In the genomic region with DNA sequence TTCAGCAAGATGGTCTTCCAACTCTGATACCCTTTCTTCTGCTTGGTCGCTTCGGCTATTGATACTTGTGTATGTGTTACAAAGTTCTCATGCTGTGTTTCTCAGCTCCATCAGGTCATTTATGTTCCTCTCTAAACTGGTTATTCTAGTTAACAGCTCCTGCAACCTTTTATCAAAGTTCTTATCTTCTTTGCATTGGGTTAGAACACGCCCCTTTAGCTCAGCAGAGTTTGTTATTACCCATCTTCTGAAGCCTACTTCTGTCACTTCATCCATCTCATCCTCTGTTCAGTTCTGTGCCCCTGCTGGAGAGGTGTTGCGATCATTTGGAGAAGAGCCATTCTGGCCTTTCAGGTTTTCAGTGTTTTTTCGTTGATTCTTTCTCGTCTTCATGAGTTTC, we compare ENCODE assay signal across 18 cellular contexts. TPM values are rescaled to one million over a fixed set of nuclear protein-coding genes. Genes with fewer than 3 reads are reported as not detected.
DNase-seq lines count a peak whose midpoint lies in the region; TF ChIP-seq lines count a peak whose summit lies in the region.
"Had no signal": no experiment of that assay in that cellular context is flagged by ENCODE, and none has a peak within 500 bp of the region (broad histone marks: within the 10 kb centered on the region; RNA-seq: fewer than 3 reads in every experiment).

No MANE protein-coding gene starts in this region.

- H3K4me1 Mint-ChIP-seq in Caco-2 (ENCODE audit: low read depth, unreplicated experiment) (peaks cover 21% of the 10 kb centered on the region), glutamatergic neuron (ENCODE audit: low read depth, unreplicated experiment) (peaks cover 48% of the 10 kb centered on the region), nephron (peaks cover 45% of the 10 kb centered on the region), type B pancreatic cell (ENCODE audit: unreplicated experiment) (peaks cover 29% of the 10 kb centered on the region), progenitor cell of endocrine pancreas (ENCODE audit: low read depth) (peaks cover 21% of the 10 kb centered on the region)

- TF ChIP-seq CTCF in Caco-2 (IDR thresholded peaks at IDR 0.05; ENCODE audit: insufficient read depth in 1 of 2, low read depth in 1 of 2, low read length in 1 of 2, severe bottlenecking in 1 of 2, unreplicated experiment in 1 of 2) (no peak), glutamatergic neuron (IDR thresholded peaks at IDR 0.05; ENCODE audit: partially characterized antibody, unreplicated experiment) (no peak), nephron (IDR thresholded peaks at IDR 0.05; ENCODE audit: unreplicated experiment in 3 of 3) (no peak), type B pancreatic cell (conservative IDR thresholded peaks at IDR 0.05) (no peak), progenitor cell of endocrine pancreas (IDR thresholded peaks at IDR 0.05; ENCODE audit: unreplicated experiment) (no peak)

- H3K36me3 Mint-ChIP-seq in Caco-2 (ENCODE audit: insufficient read depth, unreplicated experiment) (no peaks in the 10 kb centered on the region), glutamatergic neuron (ENCODE audit: unreplicated experiment) (peaks cover 7% of the 10 kb centered on the region), nephron (ENCODE audit: low read depth) (no peaks in the 10 kb centered on the region), type B pancreatic cell (no peaks in the 10 kb centered on the region), progenitor cell of endocrine pancreas (ENCODE audit: insufficient read depth) (no peaks in the 10 kb centered on the region)
- H3K36me3 Mint-ChIP-seq: CD14-positive monocyte; CD8-positive, alpha-beta T cell had no signal

- no peaks in the 10 kb centered on the region; the same call in 1 of the 2 replicates for H3K9me3 ChIP-seq in Caco-2
- H3K9me3 ChIP-seq: BLaER1 had no signal

- no TSS peak for BruUV-seq in Caco-2 (replicated peaks; lab: Mats Ljungman, UMichigan)

- peak in 1 of 2 experiments; percentile 53 for DNase-seq in Caco-2
- DNase-seq in glutamatergic neuron = no peak
- DNase-seq in type B pancreatic cell (ENCODE audit: extremely low spot score, unreplicated experiment) = no peak
- DNase-seq in NCI-H187 treated with DMSO at 0.1 percent for 48 hours (lab: John Stamatoyannopoulos, UW) = no peak
- no peak for DNase-seq in progenitor cell of endocrine pancreas (ENCODE audit: low spot score, unreplicated experiment)
- no peak for DNase-seq in activated CD4-positive, alpha-beta T cell treated with anti-CD3 and anti-CD28 coated beads for 4 hours
- DNase-seq: 8988T; CD8-positive, alpha-beta T cell; DMS79 treated with DMSO at 0.1 percent for 48 hours; GF-D8; GOT3; H7; HFFc6; IMR-90 had no signal

- CTCF ChIA-PET in Caco-2 (lab: Charles Lee) = no interaction called here

- H3K27me3 ChIP-seq in Caco-2 (replicated peaks; ENCODE audit: control insufficient read depth, insufficient read depth, low read length) = no peaks in the 10 kb centered on the region
- H3K27me3 ChIP-seq: BLaER1 had no signal

- H3K4me3 Mint-ChIP-seq in Caco-2 (ENCODE audit: unreplicated experiment) (peak overlapping the region; percentile 2), glutamatergic neuron (ENCODE audit: unreplicated experiment) (no peak overlapping the region), nephron (no peak overlapping the region), type B pancreatic cell (peak overlapping the region; percentile 50), progenitor cell of endocrine pancreas (ENCODE audit: low read depth) (no peak overlapping the region)
- H3K4me3 Mint-ChIP-seq: CD14-positive monocyte; CD8-positive, alpha-beta T cell; HFFc6 had no signal

- POLR2A ChIA-PET in Caco-2 (lab: Charles Lee) = no interaction called here

- intact Hi-C loops in Caco-2 (cut with micrococcal nuclease; ENCODE audit: unreplicated experiment) = loop anchor here (1.0 kb wide), 1 partner anchor 13 kb away; no protein-coding TSS in a partner anchor

- H3K27ac Mint-ChIP-seq in Caco-2 (ENCODE audit: unreplicated experiment) = no peak overlapping the region
- peak overlapping the region; percentile 97 for H3K27ac Mint-ChIP-seq in glutamatergic neuron (ENCODE audit: unreplicated experiment)
- peak overlapping the region in 2 of 3 experiments; percentile 95 to 96 for H3K27ac Mint-ChIP-seq in nephron
- peak overlapping the region; percentile 32 for H3K27ac Mint-ChIP-seq in type B pancreatic cell
- H3K27ac Mint-ChIP-seq in progenitor cell of endocrine pancreas = no peak overlapping the region
- H3K27ac Mint-ChIP-seq: CD8-positive, alpha-beta T cell; HFFc6 had no signal

- no peak overlapping the region for H3K4me3 ChIP-seq in Caco-2 (ENCODE audit: low read depth, low read length)
- H3K4me3 ChIP-seq: BLaER1 had no signal

- no peaks in the 10 kb centered on the region for H3K36me3 ChIP-seq in Caco-2 (ENCODE audit: control insufficient read depth, insufficient read depth, low read length)
- H3K36me3 ChIP-seq: BLaER1 had no signal

- H3K9me3 Mint-ChIP-seq in Caco-2 (ENCODE audit: unreplicated experiment) (no peaks in the 10 kb centered on the region), glutamatergic neuron (ENCODE audit: unreplicated experiment) (peaks cover 5% of the 10 kb centered on the region), nephron (peaks cover 7% of the 10 kb centered on the region), type B pancreatic cell (peaks cover 4% of the 10 kb centered on the region), progenitor cell of endocrine pancreas (ENCODE audit: low read depth) (peaks cover 5% of the 10 kb centered on the region)
- H3K9me3 Mint-ChIP-seq: CD8-positive, alpha-beta T cell; HFFc6 had no signal

- peaks cover 43% of the 10 kb centered on the region for H3K4me1 ChIP-seq in Caco-2
- H3K4me1 ChIP-seq: BLaER1 had no signal

- no peaks in the 10 kb centered on the region for H3K27me3 Mint-ChIP-seq in Caco-2 (ENCODE audit: insufficient read depth, unreplicated experiment)
- peaks cover 7% of the 10 kb centered on the region for H3K27me3 Mint-ChIP-seq in glutamatergic neuron (ENCODE audit: unreplicated experiment)
- H3K27me3 Mint-ChIP-seq in nephron (ENCODE audit: low read depth) = no peaks in the 10 kb centered on the region
- H3K27me3 Mint-ChIP-seq in type B pancreatic cell = no peaks in the 10 kb centered on the region
- H3K27me3 Mint-ChIP-seq in progenitor cell of endocrine pancreas = peaks cover 3% of the 10 kb centered on the region

RNA-seq across cellular contexts. Expression of gene ACOD1, which starts 18.7 kb away (rescaled TPM):
- total RNA-seq in Caco-2 (2022) = not detected in 2 replicates
- total RNA-seq in glutamatergic neuron (ENCODE audit: unreplicated experiment) = not detected
- total RNA-seq in type B pancreatic cell (ENCODE audit: low replicate concordance) = not detected in 2 replicates
- not detected in 2 replicates for total RNA-seq in progenitor cell of endocrine pancreas
- total RNA-seq: A673; CD8-positive, alpha-beta T cell; H7; HFFc6; IMR-90 had no signal

RNA-seq across cellular contexts. Expression of gene CLN5, which starts 24.9 kb away (rescaled TPM):
- 15.4 and 20.1 TPM in 2 replicates for total RNA-seq in Caco-2 (2022)
- 14.6 TPM for total RNA-seq in glutamatergic neuron (ENCODE audit: unreplicated experiment)
- total RNA-seq in type B pancreatic cell (ENCODE audit: low replicate concordance) = 24.9 and 25.6 TPM in 2 replicates
- 21.3 and 21.4 TPM in 2 replicates for total RNA-seq in progenitor cell of endocrine pancreas

RNA-seq across cellular contexts. Expression of gene FBXL3, which starts 59.9 kb away (rescaled TPM):
- total RNA-seq in Caco-2 (2022) (26.0 and 31.8 TPM in 2 replicates), glutamatergic neuron (ENCODE audit: unreplicated experiment) (27.1 TPM), type B pancreatic cell (ENCODE audit: low replicate concordance) (28.7 and 36.6 TPM in 2 replicates), progenitor cell of endocrine pancreas (18.0 and 21.8 TPM in 2 replicates)

Comparison
In these comparisons a context has a peak if more than half of its experiments do, and no peak if none do; other contexts are left out.
1. H3K27ac Mint-ChIP-seq: peak in glutamatergic neuron (single experiment), nephron (2 of 3) and type B pancreatic cell (single experiment); none in Caco-2 (single experiment) and progenitor cell of endocrine pancreas (single experiment).
2. H3K4me3 Mint-ChIP-seq: peak in Caco-2 (single experiment) and type B pancreatic cell (single experiment); none in glutamatergic neuron (single experiment), nephron (0 of 3) and progenitor cell of endocrine pancreas (single experiment).